ENCODE assay signal across 1 cellular context in the genomic region with DNA sequence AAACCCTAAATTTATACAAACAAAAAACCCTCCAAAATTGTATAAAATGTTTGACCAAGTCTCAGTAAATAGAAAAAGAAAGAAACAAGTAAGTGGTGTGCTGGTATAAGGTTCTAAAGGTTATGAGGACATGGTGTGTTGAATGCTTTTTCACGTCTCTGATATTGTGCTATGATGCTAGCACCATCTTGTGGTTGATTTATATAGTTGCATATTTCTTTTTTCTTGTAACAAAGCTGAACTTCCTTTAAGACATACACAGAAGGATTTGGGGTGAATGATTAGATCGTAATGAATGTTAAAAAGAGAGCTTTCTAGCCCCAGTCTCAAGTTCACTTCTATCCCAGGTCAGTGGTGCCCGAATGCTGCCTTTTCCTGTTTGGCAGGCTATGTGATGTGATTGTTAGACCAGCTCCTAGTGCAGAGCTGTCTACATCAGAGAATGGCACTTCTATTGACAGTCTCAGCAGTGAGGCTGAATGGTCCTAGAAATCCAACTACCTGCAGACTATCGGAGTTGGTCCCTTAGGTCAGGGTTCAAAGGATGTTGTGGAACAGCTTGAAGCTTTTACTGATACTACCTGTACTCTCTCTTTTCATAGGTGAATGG.
TF ChIP-seq lines count a peak whose summit lies in the region.

No MANE protein-coding gene starts in this region.

TF ChIP-seq in K562, 482 proteins besides CTCF, POLR2A, EP300 and RAD21 (continued from another document):
- TF ChIP-seq SMC3 (conservative IDR thresholded peaks at IDR 0.05; ENCODE audit: insufficient read depth, low read depth, low read length) (0 out of 2 replicates have a peak, but pooled peaks have one; percentile 7), ATF1 (CRISPR knock-in tag; IDR thresholded peaks at IDR 0.05) (no peak), ATF1 (tag; IDR thresholded peaks at IDR 0.05) (no peak)
